ENCODE assay signal across 9 cellular contexts in the genomic region with DNA sequence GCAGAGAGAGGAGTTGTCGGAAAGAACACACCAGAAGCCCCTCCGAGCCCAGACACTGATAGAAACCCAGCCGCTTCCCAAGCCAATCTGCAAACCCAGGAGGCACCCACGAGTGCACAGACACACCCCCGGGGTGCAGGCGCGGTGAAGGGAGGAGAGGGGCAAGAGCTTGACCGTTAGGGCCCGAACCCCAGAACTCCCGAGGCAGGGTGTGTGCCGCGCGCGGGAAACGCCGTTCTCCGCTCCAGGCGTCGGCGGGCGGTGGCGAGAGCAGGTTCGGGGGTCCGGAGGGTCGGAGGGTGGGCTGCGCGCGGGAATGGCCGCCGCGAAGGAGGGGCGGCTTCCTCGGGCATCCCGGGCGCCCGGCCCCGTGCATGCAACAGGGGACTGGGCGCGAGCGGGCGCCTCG. TPM values are rescaled to one million over a fixed set of nuclear protein-coding genes. Genes with fewer than 3 reads are reported as not detected.
DNase-seq lines count a peak whose midpoint lies in the region; ATAC-seq, FAIRE-seq and TF ChIP-seq lines count a peak whose summit lies in the region.
"Had no signal": no experiment of that assay in that cellular context is flagged by ENCODE, and none has a peak within 500 bp of the region (broad histone marks: within the 10 kb centered on the region; RNA-seq: fewer than 3 reads in every experiment).

No MANE protein-coding gene starts in this region.

- no peak overlapping the region for H2BK15ac ChIP-seq in H1 (ENCODE audit: low read length)

- H4K5ac ChIP-seq in H1 (ENCODE audit: insufficient read length, low read depth, low read length), result no peak overlapping the region

- H2BK5ac ChIP-seq in H1 (ENCODE audit: low read depth, low read length), result no peak overlapping the region

- peaks cover 7% of the 10 kb centered on the region for H3K23me2 ChIP-seq in H1 (ENCODE audit: low read depth, low read length)

- no peak overlapping the region for H3K56ac ChIP-seq in H1 (replicated peaks; ENCODE audit: insufficient read length, low read depth, low read length)

- no peak overlapping the region for H3K4ac ChIP-seq in H1 (replicated peaks; ENCODE audit: insufficient read length, low read depth, low read length)

- CTCF ChIA-PET in H1 (lab: Charles Lee; ENCODE audit: partially characterized antibody) (interaction anchor here (0.6 to 2.3 kb wide), 11 partner anchors 9 to 92 kb away, joined by 3 to 11 read pairs (median 6); no protein-coding TSS in a partner anchor), Caco-2 (lab: Charles Lee) (no interaction called here)

- peaks cover 19 to 42% (median 36%) of the 10 kb centered on the region in 4 experiments for H3K27me3 ChIP-seq in H1 (replicated peaks in 1 of 4; ENCODE audit: control insufficient read depth in 3 of 4, extremely low read depth in 1 of 4, insufficient read depth in 3 of 4, low read length in 3 of 4)
- no peaks in the 10 kb centered on the region for H3K27me3 ChIP-seq in Caco-2 (replicated peaks; ENCODE audit: control insufficient read depth, insufficient read depth, low read length)

- H3K4me3 Mint-ChIP-seq in IgD-negative memory B cell (peak overlapping the region; percentile 55 to 94 (median 84)), nephron progenitor cell (peak overlapping the region; percentile 91), Caco-2 (ENCODE audit: unreplicated experiment) (no peak overlapping the region)

- no peak overlapping the region for H2BK120ac ChIP-seq in H1 (replicated peaks; ENCODE audit: low read depth, low read length)

- H3K4me3 ChIP-seq in GM12875 (ENCODE audit: low read depth, low read length), result peak overlapping the region; percentile 53
- H3K4me3 ChIP-seq in H1 (ENCODE audit: extremely low read depth in 1 of 4, insufficient read depth in 2 of 4, low read depth in 3 of 4, low read length in 4 of 4), result peak overlapping the region; percentile 39 to 76 (median 51)
- no peak overlapping the region for H3K4me3 ChIP-seq in Caco-2 (ENCODE audit: low read depth, low read length)

- H3K4me1 Mint-ChIP-seq in IgD-negative memory B cell (peaks cover 0 to 12% (median 2%) of the 10 kb centered on the region in 3 donors), nephron progenitor cell (peaks cover 25% of the 10 kb centered on the region), Caco-2 (ENCODE audit: low read depth, unreplicated experiment) (peaks cover 10% of the 10 kb centered on the region)

- H3K79me2 ChIP-seq in H1 (ENCODE audit: control insufficient read depth in 1 of 2, insufficient read depth in 2 of 2, low read length in 2 of 2), result no peaks in the 10 kb centered on the region

- no peak overlapping the region for H4K91ac ChIP-seq in H1 (replicated peaks; ENCODE audit: insufficient read length, low read length)

- peak overlapping the region; percentile 67; the same call in 1 of the 2 replicates for H2AFZ ChIP-seq in H1 (ENCODE audit: low read length)

- H3K36me3 Mint-ChIP-seq in IgD-negative memory B cell (no peaks in the 10 kb centered on the region), nephron progenitor cell (ENCODE audit: low read depth) (no peaks in the 10 kb centered on the region), Caco-2 (ENCODE audit: insufficient read depth, unreplicated experiment) (no peaks in the 10 kb centered on the region)

- no peak overlapping the region for H2BK20ac ChIP-seq in H1 (ENCODE audit: low read length)

- intact Hi-C loops in Caco-2 (cut with micrococcal nuclease; ENCODE audit: unreplicated experiment), result no loop called here

- H4K20me1 ChIP-seq in H1 (replicated peaks in 1 of 2; ENCODE audit: control insufficient read depth in 1 of 2, insufficient read depth in 2 of 2, low read length in 2 of 2), result peaks cover 0 to 1% of the 10 kb centered on the region in 2 experiments

- no peak overlapping the region for H3K23ac ChIP-seq in H1 (ENCODE audit: insufficient read length)

- H3K18ac ChIP-seq in H1 (ENCODE audit: extremely low read depth, low read length), result no peak overlapping the region

- peak overlapping the region; percentile 59 for H4K8ac ChIP-seq in H1 (ENCODE audit: extremely low read depth, insufficient read depth, low read length)

- no peak overlapping the region for H3K14ac ChIP-seq in H1 (ENCODE audit: insufficient read length)

- BruUV-seq in Caco-2 (replicated peaks; lab: Mats Ljungman, UMichigan), result no TSS peak

- no peak overlapping the region for H2BK12ac ChIP-seq in H1 (ENCODE audit: low read depth, low read length)

- peak overlapping the region in 1 of 4 experiments; percentile 44; a peak in 1 of 7 replicates for H3K9ac ChIP-seq in H1 (replicated peaks in 1 of 4; ENCODE audit: extremely low read depth in 1 of 4, low read depth in 3 of 4, low read length in 3 of 4)

- H3K9me3 ChIP-seq in H1 (ENCODE audit: insufficient read depth in 2 of 2, low read depth in 1 of 2, low read length in 1 of 2) (no peaks in the 10 kb centered on the region; a peak in 1 of 4 replicates), Caco-2 (no peaks in the 10 kb centered on the region)

- TF ChIP-seq RAD21 in H1 (IDR thresholded peaks at IDR 0.05 in 1 of 2, conservative IDR thresholded peaks at IDR 0.05 in 1 of 2; ENCODE audit: low read depth in 2 of 2, low read length in 2 of 2), result no peak

- TF ChIP-seq CTCF in GM12875 (IDR thresholded peaks at IDR 0.05; ENCODE audit: borderline replicate concordance, insufficient read depth, low read depth, low read length) (no peak), H1 (IDR thresholded peaks at IDR 0.05; ENCODE audit: control extremely low read depth in 1 of 3, insufficient read depth in 1 of 3, low read depth in 1 of 3, low read length in 3 of 3) (no peak), nephron progenitor cell (IDR thresholded peaks at IDR 0.05) (no peak), Caco-2 (IDR thresholded peaks at IDR 0.05; ENCODE audit: insufficient read depth in 1 of 2, low read depth in 1 of 2, low read length in 1 of 2, severe bottlenecking in 1 of 2, unreplicated experiment in 1 of 2) (no peak)

- H3K4me2 ChIP-seq in H1 (ENCODE audit: insufficient read depth in 1 of 2, low read depth in 2 of 2, low read length in 2 of 2), result peak overlapping the region; percentile 94 to 96

- H3K9me3 Mint-ChIP-seq in IgD-negative memory B cell, result no peaks in the 10 kb centered on the region
- H3K9me3 Mint-ChIP-seq in nephron progenitor cell, result peaks cover 6% of the 10 kb centered on the region
- H3K9me3 Mint-ChIP-seq in Caco-2 (ENCODE audit: unreplicated experiment), result peaks cover 12% of the 10 kb centered on the region

- DNase-seq in H1 (ENCODE audit: low read depth in 1 of 2, low spot score in 2 of 2) (peak in 1 of 2 experiments; percentile 61), nephron progenitor cell (peak; percentile 52), 8988T (no peak), Caco-2 (no peak), NCI-H526 treated with DMSO at 0.1 percent for 48 hours (lab: John Stamatoyannopoulos, UW) (no peak)

- 2% methylated on average over 25 of the region's 42 CpGs; no CpG with 5 or more reads in 1 of the 2 experiments for whole genome bisulfite sequencing in H1 (ENCODE audit: extremely low coverage in 1 of 2, insufficient coverage in 1 of 2, insufficient read length in 1 of 2, insufficient replicate concordance in 2 of 2, low coverage in 1 of 2, low lambda C conversion rate in 2 of 2, missing lambda C conversion rate in 1 of 2), 2 experiments

- peaks cover 33% of the 10 kb centered on the region for H3K27me3 Mint-ChIP-seq in IgD-negative memory B cell
- peaks cover 82% of the 10 kb centered on the region for H3K27me3 Mint-ChIP-seq in nephron progenitor cell (ENCODE audit: low read depth, poor library complexity)
- no peaks in the 10 kb centered on the region for H3K27me3 Mint-ChIP-seq in Caco-2 (ENCODE audit: insufficient read depth, unreplicated experiment)

- no peak for FAIRE-seq in H1 (lab: Jason Lieb, UNC)
- FAIRE-seq: islet of Langerhans had no signal

- H3K27ac Mint-ChIP-seq in IgD-negative memory B cell (peak overlapping the region in 2 of 3 donors; percentile 4 to 67), nephron progenitor cell (peak overlapping the region; percentile 3), Caco-2 (ENCODE audit: unreplicated experiment) (no peak overlapping the region)

- no peaks in the 10 kb centered on the region for H3K79me1 ChIP-seq in H1 (ENCODE audit: low read depth, low read length)

- ATAC-seq in HG03460 (IDR thresholded peaks at IDR 0.05; ENCODE audit: unreplicated experiment), result no peak

- no peak for TF ChIP-seq EP300 in H1 (IDR thresholded peaks at IDR 0.05; ENCODE audit: borderline replicate concordance in 1 of 2, low read depth in 2 of 2, low read length in 2 of 2)

- no peak for TF ChIP-seq POLR2A in H1 (IDR thresholded peaks at IDR 0.05; ENCODE audit: control extremely low read depth in 1 of 2, low read depth in 2 of 2, low read length in 2 of 2)

- H3K36me3 ChIP-seq in H1 (ENCODE audit: control insufficient read depth in 2 of 4, insufficient read depth in 4 of 4, low read length in 3 of 4) (peaks cover 0 to 4% (median 0%) of the 10 kb centered on the region in 4 experiments; a peak in 1 of 8 replicates), Caco-2 (ENCODE audit: control insufficient read depth, insufficient read depth, low read length) (no peaks in the 10 kb centered on the region)

- POLR2A ChIA-PET in H1 (lab: Charles Lee; ENCODE audit: partially characterized antibody) (interaction anchor here (1.0 to 1.1 kb wide), 2 partner anchors 17 to 62 kb away, joined by 3 to 4 read pairs; no protein-coding TSS in a partner anchor), Caco-2 (lab: Charles Lee) (no interaction called here)

- H3K27ac ChIP-seq in H1 (ENCODE audit: low read depth, low read length), result no peak overlapping the region

- H3K4me1 ChIP-seq in H1 (replicated peaks in 1 of 4; ENCODE audit: control insufficient read depth in 3 of 4, insufficient read depth in 4 of 4, low read length in 3 of 4) (peaks cover 0 to 6% (median 2%) of the 10 kb centered on the region in 4 experiments; a peak in 2 of 7 replicates), Caco-2 (peaks cover 22% of the 10 kb centered on the region)

- H2AK5ac ChIP-seq in H1 (ENCODE audit: low read depth, low read length), result no peak overlapping the region

RNA-seq across cellular contexts. Expression of a gene that starts 0.5 kb away (rescaled TPM):
- polyA plus RNA-seq in IgD-negative memory B cell (not detected), H1 (2011; rRNA removed) (0.24 and 0.42 TPM in 2 replicates)
- 0.69 and 0.89 TPM in 2 replicates for total RNA-seq in H1 (2021; fragmentation: NEBNext Ultra II Directional; extraction: Animal tissue kit (Norgen Biotek cat#: 25700))
- 0.59 TPM for polyA plus RNA-seq in H1 (2011; cell fraction: cytosol; rRNA removed)
- 0.26 TPM for polyA plus RNA-seq in H1 (2011; cell fraction: nucleus; rRNA removed)
- 0.34 to 0.51 TPM (median 0.45 TPM) in 4 replicates for polyA plus RNA-seq in H1 (2012, experiment 1 of 2)
- 0.05 TPM for polyA plus RNA-seq in H1 (2012, experiment 2 of 2)
- 1.9 TPM for polyA plus RNA-seq in H1 (2013, experiment 1 of 2)
- 2.2 TPM for polyA plus RNA-seq in H1 (2013, experiment 2 of 2)
- 0.51 and 0.79 TPM in 2 replicates for polyA minus RNA-seq in H1 (2011; rRNA and poly(A)+ RNA removed)
- 0.29 TPM for polyA minus RNA-seq in H1 (2011; cell fraction: cytosol; rRNA and poly(A)+ RNA removed)
- 0.20 TPM for polyA minus RNA-seq in H1 (2011; cell fraction: nucleus; rRNA and poly(A)+ RNA removed)
- total RNA-seq in Caco-2 (2022), result not detected in 2 replicates

RNA-seq across cellular contexts. Expression of a gene that starts 50.1 kb away (rescaled TPM):
- polyA plus RNA-seq in IgD-negative memory B cell (1.9 TPM), H1 (2011; rRNA removed) (1.4 and 1.7 TPM in 2 replicates)
- total RNA-seq in H1 (2021; fragmentation: NEBNext Ultra II Directional; extraction: Animal tissue kit (Norgen Biotek cat#: 25700)), result 10.6 TPM in 2 replicates
- polyA plus RNA-seq in H1 (2011; cell fraction: cytosol; rRNA removed), result 1.8 TPM
- 0.96 TPM for polyA plus RNA-seq in H1 (2011; cell fraction: nucleus; rRNA removed)
- 3.4 to 6.3 TPM (median 4.4 TPM) in 4 replicates for polyA plus RNA-seq in H1 (2012, experiment 1 of 2)
- 1.7 TPM for polyA plus RNA-seq in H1 (2012, experiment 2 of 2)
- polyA plus RNA-seq in H1 (2013, experiment 1 of 2), result 5.9 TPM
- polyA plus RNA-seq in H1 (2013, experiment 2 of 2), result 5.7 TPM
- 2.5 and 4.1 TPM in 2 replicates for polyA minus RNA-seq in H1 (2011; rRNA and poly(A)+ RNA removed)
- polyA minus RNA-seq in H1 (2011; cell fraction: cytosol; rRNA and poly(A)+ RNA removed), result 3.4 TPM
- 4.7 TPM for polyA minus RNA-seq in H1 (2011; cell fraction: nucleus; rRNA and poly(A)+ RNA removed)
- 16.3 and 18.8 TPM in 2 replicates for total RNA-seq in Caco-2 (2022)
